ENCODE assay signal across 1 cellular context in the genomic region with DNA sequence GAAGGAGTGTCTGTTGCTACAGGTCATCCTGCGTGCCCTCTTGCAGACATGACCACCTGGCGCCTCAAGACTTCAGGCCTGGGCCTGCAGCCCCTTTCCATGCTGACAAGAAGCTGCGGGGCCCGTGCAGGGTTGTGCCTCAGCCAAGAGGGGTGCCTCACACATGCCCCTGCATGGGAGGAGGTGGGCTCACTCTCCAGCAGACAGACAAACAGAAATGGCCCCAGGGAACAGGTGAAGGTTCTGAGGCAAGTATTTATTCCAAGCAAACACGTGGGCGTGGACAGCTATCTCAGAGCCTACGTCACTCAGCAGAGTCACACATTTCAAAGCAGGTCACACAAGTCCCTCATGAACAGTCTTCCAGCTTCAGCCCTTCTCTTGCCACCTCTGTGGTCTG.
TF ChIP-seq lines count a peak whose summit lies in the region.

No MANE protein-coding gene starts in this region.

TF ChIP-seq in HepG2, 621 proteins besides CTCF, POLR2A, EP300 and RAD21 (continued from another document and continues in another):
- TF ChIP-seq, protein P1, sequence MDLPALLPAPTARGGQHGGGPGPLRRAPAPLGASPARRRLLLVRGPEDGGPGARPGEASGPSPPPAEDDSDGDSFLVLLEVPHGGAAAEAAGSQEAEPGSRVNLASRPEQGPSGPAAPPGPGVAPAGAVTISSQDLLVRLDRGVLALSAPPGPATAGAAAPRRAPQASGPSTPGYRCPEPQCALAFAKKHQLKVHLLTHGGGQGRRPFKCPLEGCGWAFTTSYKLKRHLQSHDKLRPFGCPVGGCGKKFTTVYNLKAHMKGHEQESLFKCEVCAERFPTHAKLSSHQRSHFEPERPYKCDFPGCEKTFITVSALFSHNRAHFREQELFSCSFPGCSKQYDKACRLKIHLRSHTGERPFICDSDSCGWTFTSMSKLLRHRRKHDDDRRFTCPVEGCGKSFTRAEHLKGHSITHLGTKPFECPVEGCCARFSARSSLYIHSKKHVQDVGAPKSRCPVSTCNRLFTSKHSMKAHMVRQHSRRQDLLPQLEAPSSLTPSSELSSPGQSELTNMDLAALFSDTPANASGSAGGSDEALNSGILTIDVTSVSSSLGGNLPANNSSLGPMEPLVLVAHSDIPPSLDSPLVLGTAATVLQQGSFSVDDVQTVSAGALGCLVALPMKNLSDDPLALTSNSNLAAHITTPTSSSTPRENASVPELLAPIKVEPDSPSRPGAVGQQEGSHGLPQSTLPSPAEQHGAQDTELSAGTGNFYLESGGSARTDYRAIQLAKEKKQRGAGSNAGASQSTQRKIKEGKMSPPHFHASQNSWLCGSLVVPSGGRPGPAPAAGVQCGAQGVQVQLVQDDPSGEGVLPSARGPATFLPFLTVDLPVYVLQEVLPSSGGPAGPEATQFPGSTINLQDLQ (CRISPR knock-in tag; IDR thresholded peaks at IDR 0.05), result no peak
- TF ChIP-seq SMAD9 (CRISPR knock-in tag; IDR thresholded peaks at IDR 0.05) (no peak), POLR2AphosphoS5 (IDR thresholded peaks at IDR 0.05; ENCODE audit: low read depth, low read length) (0 out of 2 replicates have a peak, but pooled peaks have one; percentile 45), ZSCAN22 (CRISPR knock-in tag; IDR thresholded peaks at IDR 0.05) (no peak), MAZ (IDR thresholded peaks at IDR 0.05; ENCODE audit: borderline replicate concordance, low read depth, low read length) (no peak), MAZ (CRISPR knock-in tag; IDR thresholded peaks at IDR 0.05; ENCODE audit: low read depth) (0 out of 2 replicates have a peak, but pooled peaks have one; percentile 29), MED13 (CRISPR knock-in tag; IDR thresholded peaks at IDR 0.05) (no peak), ATRX (CRISPR knock-in tag; IDR thresholded peaks at IDR 0.05; ENCODE audit: borderline replicate concordance) (no peak), ETV5 (CRISPR knock-in tag; IDR thresholded peaks at IDR 0.05; ENCODE audit: borderline replicate concordance) (no peak), ZSCAN25 (CRISPR knock-in tag; IDR thresholded peaks at IDR 0.05) (peak; percentile 78; the same call in 1 of the 2 replicates), KLF13 (CRISPR knock-in tag; IDR thresholded peaks at IDR 0.05) (no peak), JARID2 (CRISPR knock-in tag; IDR thresholded peaks at IDR 0.05; ENCODE audit: insufficient replicate concordance) (no peak), MXD4 (CRISPR knock-in tag; IDR thresholded peaks at IDR 0.05) (no peak), SALL2 (CRISPR knock-in tag; IDR thresholded peaks at IDR 0.05) (no peak), RARG (CRISPR knock-in tag; IDR thresholded peaks at IDR 0.05; ENCODE audit: low read depth) (no peak), ZBTB3 (CRISPR knock-in tag; IDR thresholded peaks at IDR 0.05; ENCODE audit: borderline replicate concordance, low read depth) (no peak), ADNP (CRISPR knock-in tag; IDR thresholded peaks at IDR 0.05) (no peak), ZNF543 (CRISPR knock-in tag; IDR thresholded peaks at IDR 0.05) (no peak), KDM5A (IDR thresholded peaks at IDR 0.05; ENCODE audit: borderline replicate concordance, low read length) (no peak), SCMH1 (CRISPR knock-in tag; IDR thresholded peaks at IDR 0.05; ENCODE audit: borderline replicate concordance) (no peak), ZNF7 (CRISPR knock-in tag; IDR thresholded peaks at IDR 0.05) (no peak), ZNF317 (CRISPR knock-in tag; IDR thresholded peaks at IDR 0.05) (no peak), MTF2 (CRISPR knock-in tag; IDR thresholded peaks at IDR 0.05; ENCODE audit: borderline replicate concordance) (no peak), ZFAT (CRISPR knock-in tag; conservative IDR thresholded peaks at IDR 0.05) (no peak), RELA (CRISPR knock-in tag; IDR thresholded peaks at IDR 0.05) (no peak), TCF7 (IDR thresholded peaks at IDR 0.05; ENCODE audit: low read depth) (no peak), ZNF256 (CRISPR knock-in tag; conservative IDR thresholded peaks at IDR 0.05) (no peak), TGIF2 (CRISPR knock-in tag; IDR thresholded peaks at IDR 0.05) (0 out of 2 replicates have a peak, but pooled peaks have one; percentile 39), NR2F1 (CRISPR knock-in tag; IDR thresholded peaks at IDR 0.05) (no peak), SP140L (CRISPR knock-in tag; IDR thresholded peaks at IDR 0.05; ENCODE audit: borderline replicate concordance) (no peak), HMG20B (CRISPR knock-in tag; conservative IDR thresholded peaks at IDR 0.05) (no peak), ZNF562 (CRISPR knock-in tag; IDR thresholded peaks at IDR 0.05; ENCODE audit: borderline replicate concordance) (no peak), ZNF768 (CRISPR knock-in tag; IDR thresholded peaks at IDR 0.05) (no peak)
- TF ChIP-seq, protein P2, sequence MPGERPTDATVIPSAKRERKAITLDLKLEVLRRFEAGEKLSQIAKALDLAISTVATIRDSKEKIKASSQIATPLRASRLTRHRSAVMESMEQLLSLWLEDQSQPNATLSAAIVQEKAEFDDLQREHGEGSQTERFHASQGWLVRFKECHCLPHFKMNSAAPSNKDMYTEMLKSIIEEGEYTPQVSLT (CRISPR knock-in tag; IDR thresholded peaks at IDR 0.05; ENCODE audit: borderline replicate concordance, low read depth), result no peak
- TF ChIP-seq, protein P3, sequence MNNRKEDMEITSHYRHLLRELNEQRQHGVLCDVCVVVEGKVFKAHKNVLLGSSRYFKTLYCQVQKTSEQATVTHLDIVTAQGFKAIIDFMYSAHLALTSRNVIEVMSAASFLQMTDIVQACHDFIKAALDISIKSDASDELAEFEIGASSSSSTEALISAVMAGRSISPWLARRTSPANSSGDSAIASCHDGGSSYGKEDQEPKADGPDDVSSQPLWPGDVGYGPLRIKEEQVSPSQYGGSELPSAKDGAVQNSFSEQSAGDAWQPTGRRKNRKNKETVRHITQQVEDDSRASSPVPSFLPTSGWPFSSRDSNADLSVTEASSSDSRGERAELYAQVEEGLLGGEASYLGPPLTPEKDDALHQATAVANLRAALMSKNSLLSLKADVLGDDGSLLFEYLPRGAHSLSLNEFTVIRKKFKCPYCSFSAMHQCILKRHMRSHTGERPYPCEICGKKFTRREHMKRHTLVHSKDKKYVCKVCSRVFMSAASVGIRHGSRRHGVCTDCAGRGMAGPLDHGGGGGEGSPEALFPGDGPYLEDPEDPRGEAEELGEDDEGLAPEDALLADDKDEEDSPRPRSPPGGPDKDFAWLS (CRISPR knock-in tag; IDR thresholded peaks at IDR 0.05; ENCODE audit: borderline replicate concordance), result no peak
- TF ChIP-seq, protein P4, sequence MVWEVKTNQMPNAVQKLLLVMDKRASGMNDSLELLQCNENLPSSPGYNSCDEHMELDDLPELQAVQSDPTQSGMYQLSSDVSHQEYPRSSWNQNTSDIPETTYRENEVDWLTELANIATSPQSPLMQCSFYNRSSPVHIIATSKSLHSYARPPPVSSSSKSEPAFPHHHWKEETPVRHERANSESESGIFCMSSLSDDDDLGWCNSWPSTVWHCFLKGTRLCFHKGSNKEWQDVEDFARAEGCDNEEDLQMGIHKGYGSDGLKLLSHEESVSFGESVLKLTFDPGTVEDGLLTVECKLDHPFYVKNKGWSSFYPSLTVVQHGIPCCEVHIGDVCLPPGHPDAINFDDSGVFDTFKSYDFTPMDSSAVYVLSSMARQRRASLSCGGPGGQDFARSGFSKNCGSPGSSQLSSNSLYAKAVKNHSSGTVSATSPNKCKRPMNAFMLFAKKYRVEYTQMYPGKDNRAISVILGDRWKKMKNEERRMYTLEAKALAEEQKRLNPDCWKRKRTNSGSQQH (CRISPR knock-in tag; IDR thresholded peaks at IDR 0.05; ENCODE audit: low read depth), result no peak
- TF ChIP-seq, protein P5, sequence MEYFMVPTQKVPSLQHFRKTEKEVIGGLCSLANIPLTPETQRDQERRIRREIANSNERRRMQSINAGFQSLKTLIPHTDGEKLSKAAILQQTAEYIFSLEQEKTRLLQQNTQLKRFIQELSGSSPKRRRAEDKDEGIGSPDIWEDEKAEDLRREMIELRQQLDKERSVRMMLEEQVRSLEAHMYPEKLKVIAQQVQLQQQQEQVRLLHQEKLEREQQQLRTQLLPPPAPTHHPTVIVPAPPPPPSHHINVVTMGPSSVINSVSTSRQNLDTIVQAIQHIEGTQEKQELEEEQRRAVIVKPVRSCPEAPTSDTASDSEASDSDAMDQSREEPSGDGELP (IDR thresholded peaks at IDR 0.05; ENCODE audit: borderline replicate concordance, low read depth), result no peak
- TF ChIP-seq, protein P6, sequence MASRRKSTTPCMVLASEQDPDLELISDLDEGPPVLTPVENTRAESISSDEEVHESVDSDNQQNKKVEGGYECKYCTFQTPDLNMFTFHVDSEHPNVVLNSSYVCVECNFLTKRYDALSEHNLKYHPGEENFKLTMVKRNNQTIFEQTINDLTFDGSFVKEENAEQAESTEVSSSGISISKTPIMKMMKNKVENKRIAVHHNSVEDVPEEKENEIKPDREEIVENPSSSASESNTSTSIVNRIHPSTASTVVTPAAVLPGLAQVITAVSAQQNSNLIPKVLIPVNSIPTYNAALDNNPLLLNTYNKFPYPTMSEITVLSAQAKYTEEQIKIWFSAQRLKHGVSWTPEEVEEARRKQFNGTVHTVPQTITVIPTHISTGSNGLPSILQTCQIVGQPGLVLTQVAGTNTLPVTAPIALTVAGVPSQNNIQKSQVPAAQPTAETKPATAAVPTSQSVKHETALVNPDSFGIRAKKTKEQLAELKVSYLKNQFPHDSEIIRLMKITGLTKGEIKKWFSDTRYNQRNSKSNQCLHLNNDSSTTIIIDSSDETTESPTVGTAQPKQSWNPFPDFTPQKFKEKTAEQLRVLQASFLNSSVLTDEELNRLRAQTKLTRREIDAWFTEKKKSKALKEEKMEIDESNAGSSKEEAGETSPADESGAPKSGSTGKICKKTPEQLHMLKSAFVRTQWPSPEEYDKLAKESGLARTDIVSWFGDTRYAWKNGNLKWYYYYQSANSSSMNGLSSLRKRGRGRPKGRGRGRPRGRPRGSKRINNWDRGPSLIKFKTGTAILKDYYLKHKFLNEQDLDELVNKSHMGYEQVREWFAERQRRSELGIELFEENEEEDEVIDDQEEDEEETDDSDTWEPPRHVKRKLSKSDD (CRISPR knock-in tag; IDR thresholded peaks at IDR 0.05; ENCODE audit: low read depth), result peak; percentile 64; the same call in 1 of the 2 replicates
- TF ChIP-seq, protein P7, sequence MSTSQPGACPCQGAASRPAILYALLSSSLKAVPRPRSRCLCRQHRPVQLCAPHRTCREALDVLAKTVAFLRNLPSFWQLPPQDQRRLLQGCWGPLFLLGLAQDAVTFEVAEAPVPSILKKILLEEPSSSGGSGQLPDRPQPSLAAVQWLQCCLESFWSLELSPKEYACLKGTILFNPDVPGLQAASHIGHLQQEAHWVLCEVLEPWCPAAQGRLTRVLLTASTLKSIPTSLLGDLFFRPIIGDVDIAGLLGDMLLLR (CRISPR knock-in tag; IDR thresholded peaks at IDR 0.05), result no peak
- TF ChIP-seq, protein P8, sequence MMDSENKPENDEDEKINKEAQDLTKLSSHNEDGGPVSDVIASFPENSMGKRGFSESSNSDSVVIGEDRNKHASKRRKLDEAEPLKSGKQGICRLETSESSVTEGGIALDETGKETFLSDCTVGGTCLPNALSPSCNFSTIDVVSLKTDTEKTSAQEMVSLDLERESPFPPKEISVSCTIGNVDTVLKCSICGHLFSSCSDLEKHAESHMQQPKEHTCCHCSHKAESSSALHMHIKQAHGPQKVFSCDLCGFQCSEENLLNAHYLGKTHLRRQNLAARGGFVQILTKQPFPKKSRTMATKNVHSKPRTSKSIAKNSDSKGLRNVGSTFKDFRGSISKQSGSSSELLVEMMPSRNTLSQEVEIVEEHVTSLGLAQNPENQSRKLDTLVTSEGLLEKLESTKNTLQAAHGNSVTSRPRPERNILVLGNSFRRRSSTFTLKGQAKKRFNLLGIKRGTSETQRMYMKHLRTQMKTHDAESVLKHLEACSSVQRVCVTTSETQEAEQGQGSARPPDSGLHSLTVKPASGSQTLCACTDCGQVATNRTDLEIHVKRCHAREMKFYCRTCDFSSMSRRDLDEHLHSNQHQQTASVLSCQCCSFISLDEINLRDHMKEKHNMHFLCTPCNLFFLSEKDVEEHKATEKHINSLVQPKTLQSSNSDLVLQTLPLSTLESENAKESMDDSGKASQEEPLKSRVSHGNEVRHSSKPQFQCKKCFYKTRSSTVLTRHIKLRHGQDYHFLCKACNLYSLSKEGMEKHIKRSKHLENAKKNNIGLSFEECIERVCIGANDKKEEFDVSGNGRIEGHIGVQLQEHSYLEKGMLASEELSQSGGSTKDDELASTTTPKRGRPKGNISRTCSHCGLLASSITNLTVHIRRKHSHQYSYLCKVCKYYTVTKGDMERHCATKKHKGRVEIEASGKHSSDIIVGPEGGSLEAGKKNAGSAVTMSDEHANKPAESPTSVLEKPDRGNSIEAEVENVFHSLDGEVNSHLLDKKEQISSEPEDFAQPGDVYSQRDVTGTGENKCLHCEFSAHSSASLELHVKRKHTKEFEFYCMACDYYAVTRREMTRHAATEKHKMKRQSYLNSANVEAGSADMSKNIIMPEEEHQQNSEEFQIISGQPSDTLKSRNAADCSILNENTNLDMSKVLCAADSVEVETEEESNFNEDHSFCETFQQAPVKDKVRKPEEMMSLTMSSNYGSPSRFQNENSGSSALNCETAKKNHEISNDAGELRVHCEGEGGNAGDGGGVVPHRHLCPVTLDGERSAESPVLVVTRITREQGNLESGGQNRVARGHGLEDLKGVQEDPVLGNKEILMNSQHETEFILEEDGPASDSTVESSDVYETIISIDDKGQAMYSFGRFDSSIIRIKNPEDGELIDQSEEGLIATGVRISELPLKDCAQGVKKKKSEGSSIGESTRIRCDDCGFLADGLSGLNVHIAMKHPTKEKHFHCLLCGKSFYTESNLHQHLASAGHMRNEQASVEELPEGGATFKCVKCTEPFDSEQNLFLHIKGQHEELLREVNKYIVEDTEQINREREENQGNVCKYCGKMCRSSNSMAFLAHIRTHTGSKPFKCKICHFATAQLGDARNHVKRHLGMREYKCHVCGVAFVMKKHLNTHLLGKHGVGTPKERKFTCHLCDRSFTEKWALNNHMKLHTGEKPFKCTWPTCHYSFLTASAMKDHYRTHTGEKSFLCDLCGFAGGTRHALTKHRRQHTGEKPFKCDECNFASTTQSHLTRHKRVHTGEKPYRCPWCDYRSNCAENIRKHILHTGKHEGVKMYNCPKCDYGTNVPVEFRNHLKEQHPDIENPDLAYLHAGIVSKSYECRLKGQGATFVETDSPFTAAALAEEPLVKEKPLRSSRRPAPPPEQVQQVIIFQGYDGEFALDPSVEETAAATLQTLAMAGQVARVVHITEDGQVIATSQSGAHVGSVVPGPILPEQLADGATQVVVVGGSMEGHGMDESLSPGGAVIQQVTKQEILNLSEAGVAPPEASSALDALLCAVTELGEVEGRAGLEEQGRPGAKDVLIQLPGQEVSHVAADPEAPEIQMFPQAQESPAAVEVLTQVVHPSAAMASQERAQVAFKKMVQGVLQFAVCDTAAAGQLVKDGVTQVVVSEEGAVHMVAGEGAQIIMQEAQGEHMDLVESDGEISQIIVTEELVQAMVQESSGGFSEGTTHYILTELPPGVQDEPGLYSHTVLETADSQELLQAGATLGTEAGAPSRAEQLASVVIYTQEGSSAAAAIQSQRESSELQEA (CRISPR knock-in tag; IDR thresholded peaks at IDR 0.05; ENCODE audit: not compliant biosample characterization), result no peak
- TF ChIP-seq, protein P9, sequence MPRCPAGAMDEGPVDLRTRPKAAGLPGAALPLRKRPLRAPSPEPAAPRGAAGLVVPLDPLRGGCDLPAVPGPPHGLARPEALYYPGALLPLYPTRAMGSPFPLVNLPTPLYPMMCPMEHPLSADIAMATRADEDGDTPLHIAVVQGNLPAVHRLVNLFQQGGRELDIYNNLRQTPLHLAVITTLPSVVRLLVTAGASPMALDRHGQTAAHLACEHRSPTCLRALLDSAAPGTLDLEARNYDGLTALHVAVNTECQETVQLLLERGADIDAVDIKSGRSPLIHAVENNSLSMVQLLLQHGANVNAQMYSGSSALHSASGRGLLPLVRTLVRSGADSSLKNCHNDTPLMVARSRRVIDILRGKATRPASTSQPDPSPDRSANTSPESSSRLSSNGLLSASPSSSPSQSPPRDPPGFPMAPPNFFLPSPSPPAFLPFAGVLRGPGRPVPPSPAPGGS (CRISPR knock-in tag; IDR thresholded peaks at IDR 0.05), result no peak
